ENCODE assay signal across 8 cellular contexts in the genomic region with DNA sequence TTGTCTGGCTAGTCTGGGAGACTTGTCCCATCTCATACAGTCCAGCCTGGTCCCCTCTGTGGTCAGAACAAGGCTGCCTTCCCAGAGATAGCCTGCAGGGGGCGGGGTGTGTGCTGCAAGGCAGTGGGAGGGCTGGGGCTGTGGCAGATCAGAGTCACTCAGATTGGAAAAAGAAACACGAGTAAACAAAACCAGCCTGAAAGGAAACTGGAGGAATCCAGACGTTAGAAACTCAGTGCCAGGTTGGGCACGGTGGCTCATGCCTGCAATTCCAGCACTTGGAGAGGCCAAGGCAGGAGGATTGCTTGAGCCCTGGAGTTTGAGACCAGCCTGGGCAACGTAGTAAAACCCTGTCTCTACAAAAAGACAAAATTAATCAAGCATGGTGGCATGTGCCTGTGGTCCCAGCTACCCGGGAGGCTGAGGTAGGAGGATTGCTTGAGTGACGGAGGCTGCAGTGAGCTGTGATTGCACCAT. TPM values are rescaled to one million over a fixed set of nuclear protein-coding genes. Genes with fewer than 3 reads are reported as not detected.
DNase-seq lines count a peak whose midpoint lies in the region; ATAC-seq and TF ChIP-seq lines count a peak whose summit lies in the region.

No MANE protein-coding gene starts in this region.

- DNase-seq in BJ (ENCODE audit: low read depth) (no peak), GM23338 (ENCODE audit: low spot score) (peak; percentile 89), NCI-H748 treated with DMSO at 0.1 percent for 48 hours (lab: John Stamatoyannopoulos, UW) (peak; percentile 59), memory B cell (ENCODE audit: low spot score in 2 of 2) (peak; percentile 46 to 64)
- DNase-seq in activated CD4-positive, alpha-beta T cell treated with anti-CD3 and anti-CD28 coated beads, Interleukin-2, amount 50 U/mL, for 48 hours = peak; percentile 85 to 86
- peak; percentile 48 for DNase-seq in effector CD8-positive, alpha-beta T cell (lab: John Stamatoyannopoulos, UW)
- peak; percentile 29 to 35 for DNase-seq in stimulated activated CD8-positive, alpha-beta memory T cell treated with anti-CD3 and anti-CD28 coated beads, Interleukin-15, amount 100 ng/mL, for 4 hours (ENCODE audit: low read depth in 2 of 2)

- H3K27me3 ChIP-seq in BJ (ENCODE audit: control insufficient read depth, insufficient read depth, low read length) = no peaks in the 10 kb centered on the region
- H3K27me3 ChIP-seq in GM23338 (ENCODE audit: insufficient read depth) = no peaks in the 10 kb centered on the region

- CTCF ChIA-PET in BJ (lab: Yijun Ruan, JAX) = interaction anchor here (0.6 to 20.1 kb wide), 14 partner anchors 12 to 387 kb away, joined by 3 to 567 read pairs (median 4); a partner anchor contains a TSS

- H4K20me1 ChIP-seq in GM23338 (replicated peaks; ENCODE audit: insufficient read depth) = 0 out of 2 replicates have a peak, but pooled peaks cover 3% of the 10 kb centered on the region

- ATAC-seq in GM23338 (peak; percentile 56), memory B cell (ENCODE audit: low read depth) (peak; percentile 64), HG03565 (IDR thresholded peaks at IDR 0.05; ENCODE audit: unreplicated experiment) (no peak)

- TF ChIP-seq CTCF in BJ (IDR thresholded peaks at IDR 0.05; ENCODE audit: insufficient read depth, low read depth, low read length) (peak; percentile 98), GM23338 (conservative IDR thresholded peaks at IDR 0.05; ENCODE audit: low read depth in 2 of 2) (peak; percentile 83 to 87)

- H3F3A ChIP-seq in GM23338 (replicated peaks; ENCODE audit: low read depth) = peaks cover 18% of the 10 kb centered on the region

- POLR2A ChIA-PET in BJ (lab: Charles Lee) = no interaction called here

- H3K27ac Mint-ChIP-seq in GM23338 (no peak overlapping the region), memory B cell (no peak overlapping the region)

- H3K79me2 ChIP-seq in GM23338 (replicated peaks; ENCODE audit: insufficient read depth) = no peaks in the 10 kb centered on the region

- no peak overlapping the region for H3K4me2 ChIP-seq in GM23338

- H3K27ac ChIP-seq in GM23338 (ENCODE audit: low read depth) = no peak overlapping the region

- peaks cover 32% of the 10 kb centered on the region for H3K4me1 ChIP-seq in GM23338 (ENCODE audit: insufficient read depth)

- no peak overlapping the region for H3K4me3 Mint-ChIP-seq in GM23338
- H3K4me3 Mint-ChIP-seq in memory B cell = no peak overlapping the region

- H3K4me3 ChIP-seq in BJ (ENCODE audit: low read depth, low read length) (no peak overlapping the region), GM23338 (no peak overlapping the region)

- peaks cover 10% of the 10 kb centered on the region for H3K36me3 ChIP-seq in BJ (ENCODE audit: control insufficient read depth, insufficient read depth, low read length)
- H3K36me3 ChIP-seq in GM23338 (ENCODE audit: insufficient read depth) = no peaks in the 10 kb centered on the region; the same call in 1 of the 2 replicates

- H3K9me3 Mint-ChIP-seq in GM23338 = no peaks in the 10 kb centered on the region
- peaks cover 2% of the 10 kb centered on the region for H3K9me3 Mint-ChIP-seq in memory B cell

- no peaks in the 10 kb centered on the region for H3K9me2 ChIP-seq in GM23338 (ENCODE audit: insufficient read depth)

- H3K27me3 Mint-ChIP-seq in GM23338 (ENCODE audit: insufficient read depth, low read depth, poor library complexity) (peaks cover 22% of the 10 kb centered on the region), memory B cell (peaks cover 22% of the 10 kb centered on the region)

- peak overlapping the region; percentile 72 for H2AFZ ChIP-seq in GM23338

- H3K4me1 Mint-ChIP-seq in GM23338 (peaks cover 40% of the 10 kb centered on the region), memory B cell (peaks cover 8% of the 10 kb centered on the region)

- H3K36me3 Mint-ChIP-seq in GM23338 (ENCODE audit: low read depth) = peaks cover 14% of the 10 kb centered on the region
- H3K36me3 Mint-ChIP-seq in memory B cell = peaks cover 5% of the 10 kb centered on the region

TF ChIP-seq in GM23338, 12 proteins besides CTCF, POLR2A, EP300 and RAD21:
- no peak for TF ChIP-seq EZH2 (IDR thresholded peaks at IDR 0.05; ENCODE audit: low read depth, unreplicated experiment)

RNA-seq across cellular contexts. Expression of a gene that starts 20.2 kb away (rescaled TPM):
- polyA plus RNA-seq in BJ (2011; rRNA removed) = 59.8 and 62.2 TPM in 2 replicates
- 38.0 and 43.2 TPM in 2 replicates for polyA minus RNA-seq in BJ (2011; rRNA and poly(A)+ RNA removed)
- total RNA-seq in GM23338 (2014; rRNA removed; shearing (Covaris generic)) = 55.6 and 64.7 TPM in 2 replicates
- polyA plus RNA-seq in GM23338 (2016; fragmentation: Nextera tagmentation; extraction: Ambion mirVana) = 28.6 and 32.0 TPM in 2 replicates

RNA-seq across cellular contexts. Expression of a gene that starts 22.0 kb away (rescaled TPM):
- polyA plus RNA-seq in BJ (2011; rRNA removed) (0.58 and 0.75 TPM in 2 replicates), GM23338 (2016; fragmentation: Nextera tagmentation; extraction: Ambion mirVana) (0.16 TPM in 2 replicates)
- polyA minus RNA-seq in BJ (2011; rRNA and poly(A)+ RNA removed) = 1.0 and 1.9 TPM in 2 replicates
- 0.14 TPM in 1 of 2 replicates, not detected in the other for total RNA-seq in GM23338 (2014; rRNA removed; shearing (Covaris generic))

RNA-seq across cellular contexts. Expression of a gene that starts 35.1 kb away (rescaled TPM):
- polyA plus RNA-seq in BJ (2011; rRNA removed) = not detected in 2 replicates
- not detected in 2 replicates for polyA minus RNA-seq in BJ (2011; rRNA and poly(A)+ RNA removed)
- not detected in 2 replicates for total RNA-seq in GM23338 (2014; rRNA removed; shearing (Covaris generic))
- not detected in 2 replicates for polyA plus RNA-seq in GM23338 (2016; fragmentation: Nextera tagmentation; extraction: Ambion mirVana)

RNA-seq across cellular contexts. Expression of a gene that starts 57.2 kb away (rescaled TPM):
- polyA plus RNA-seq in BJ (2011; rRNA removed) (51.7 and 66.5 TPM in 2 replicates), GM23338 (2016; fragmentation: Nextera tagmentation; extraction: Ambion mirVana) (379 and 450 TPM in 2 replicates)
- 7.2 and 11.8 TPM in 2 replicates for polyA minus RNA-seq in BJ (2011; rRNA and poly(A)+ RNA removed)
- total RNA-seq in GM23338 (2014; rRNA removed; shearing (Covaris generic)) = 33.9 and 48.9 TPM in 2 replicates
